Comparison of ENCODE assay signal across 11 cellular contexts in the genomic region with DNA sequence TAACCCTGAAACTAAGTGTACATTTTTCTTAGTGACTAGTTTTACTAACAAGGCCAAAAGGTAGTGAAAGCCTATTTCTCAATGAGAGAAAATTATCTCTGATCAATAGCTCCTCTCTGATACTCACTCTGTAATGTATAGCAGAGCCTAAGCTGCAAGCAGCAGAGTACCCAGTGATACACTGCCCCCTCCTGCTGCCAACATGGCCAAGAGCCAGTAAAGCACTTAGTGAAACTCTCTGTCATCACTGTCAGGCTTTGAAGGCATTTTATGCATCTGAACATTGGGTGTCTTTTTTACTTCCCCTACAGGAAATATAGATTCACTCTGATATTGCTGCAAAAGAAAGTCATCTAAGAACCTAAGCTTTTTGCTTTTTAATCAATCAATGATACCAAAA.
DNase-seq lines count a peak whose midpoint lies in the region; ATAC-seq and TF ChIP-seq lines count a peak whose summit lies in the region.
"Had no signal": no experiment of that assay in that cellular context is flagged by ENCODE, and none has a peak within 500 bp of the region (broad histone marks: within the 10 kb centered on the region; RNA-seq: fewer than 3 reads in every experiment).

No MANE protein-coding gene starts in this region.

- no peaks in the 10 kb centered on the region for H3K9me2 ChIP-seq in OCI-LY1 (ENCODE audit: low read depth, low read length)
- no peaks in the 10 kb centered on the region for H3K9me2 ChIP-seq in hepatocyte (replicated peaks; ENCODE audit: insufficient read depth)

- POLR2A ChIA-PET in A673 (lab: Charles Lee; ENCODE audit: low non-redundant PET): no interaction called here

- intact Hi-C loops in A673 (cut with micrococcal nuclease; ENCODE audit: unreplicated experiment) (no loop called here), upper lobe of right lung (cut with DNase I) (no loop called here)

- H3K27ac ChIP-seq in A673 (ENCODE audit: low read depth, low read length, poor library complexity, severe bottlenecking): no peak overlapping the region
- no peak overlapping the region for H3K27ac ChIP-seq in OCI-LY1 (ENCODE audit: low read depth, low read length, poor library complexity, severe bottlenecking)
- H3K27ac ChIP-seq in hepatocyte: no peak overlapping the region
- H3K27ac ChIP-seq in upper lobe of right lung: no peak overlapping the region
- H3K27ac ChIP-seq: epithelial cell of prostate had no signal

- CTCF ChIA-PET in A673 (lab: Charles Lee): no interaction called here

- no peak overlapping the region for H3K9ac ChIP-seq in OCI-LY1 (ENCODE audit: low read length)

- no peak overlapping the region for H2AFZ ChIP-seq in OCI-LY1 (ENCODE audit: low read length)
- H2AFZ ChIP-seq in hepatocyte: no peak overlapping the region

- H3K4me3 ChIP-seq in A673 (ENCODE audit: low read depth, low read length, poor library complexity, severe bottlenecking) (no peak overlapping the region), OCI-LY1 (ENCODE audit: low read depth, low read length, poor library complexity, severe bottlenecking) (no peak overlapping the region), hepatocyte (no peak overlapping the region), upper lobe of right lung (no peak overlapping the region)
- H3K4me3 ChIP-seq: K562 had no signal

- H3K4me1 ChIP-seq in A673 (ENCODE audit: insufficient read depth, low read length, poor library complexity, severe bottlenecking): peaks cover 27% of the 10 kb centered on the region
- H3K4me1 ChIP-seq in OCI-LY1 (ENCODE audit: insufficient read depth, low read length, severe bottlenecking): no peaks in the 10 kb centered on the region
- peaks cover 4% of the 10 kb centered on the region for H3K4me1 ChIP-seq in hepatocyte (ENCODE audit: insufficient read depth)
- H3K4me1 ChIP-seq in upper lobe of right lung: no peaks in the 10 kb centered on the region

- H3K9me3 ChIP-seq in A673 (ENCODE audit: low read depth, low read length, poor library complexity, severe bottlenecking) (no peaks in the 10 kb centered on the region), OCI-LY1 (ENCODE audit: low read length) (no peaks in the 10 kb centered on the region), hepatocyte (ENCODE audit: low read depth) (no peaks in the 10 kb centered on the region), upper lobe of right lung (no peaks in the 10 kb centered on the region)

- TF ChIP-seq CTCF in A673 (conservative IDR thresholded peaks at IDR 0.05; ENCODE audit: low read depth, low read length) (0 out of 2 replicates have a peak, but pooled peaks have one; percentile 22), OCI-LY1 (IDR thresholded peaks at IDR 0.05; ENCODE audit: low read length) (peak; percentile 22; the same call in 1 of the 2 replicates), hepatocyte (IDR thresholded peaks at IDR 0.05; ENCODE audit: poor library complexity) (peak; percentile 10), upper lobe of right lung (IDR thresholded peaks at IDR 0.05) (no peak)

- H3K36me3 ChIP-seq in A673 (ENCODE audit: insufficient read depth, low read length, poor library complexity, severe bottlenecking) (no peaks in the 10 kb centered on the region), OCI-LY1 (ENCODE audit: insufficient read depth, low read length) (no peaks in the 10 kb centered on the region), hepatocyte (replicated peaks; ENCODE audit: insufficient read depth, low read depth) (no peaks in the 10 kb centered on the region), upper lobe of right lung (no peaks in the 10 kb centered on the region)

- H4K20me1 ChIP-seq in OCI-LY1 (ENCODE audit: insufficient read depth, low read length) (no peaks in the 10 kb centered on the region), hepatocyte (ENCODE audit: insufficient read depth, poor library complexity, severe bottlenecking) (no peaks in the 10 kb centered on the region)

- DNase-seq in A673 (ENCODE audit: low spot score): peak; percentile 80
- DNase-seq in NCI-H1417 treated with DMSO at 0.1 percent for 48 hours (lab: John Stamatoyannopoulos, UW): peak; percentile 50
- peak; percentile 22 for DNase-seq in hepatocyte (ENCODE audit: low spot score)
- no peak for DNase-seq in activated CD4-positive, CD25-positive, alpha-beta regulatory T cell treated with anti-CD3 and anti-CD28 coated beads, Interleukin-2, amount 50 U/mL, for 72 hours
- no peak for DNase-seq in upper lobe of right lung
- DNase-seq: activated T-cell treated with anti-CD3 and anti-CD28 coated beads, Interleukin-2, amount 50 U/mL, for 24 hours had no signal

- no TSS peak for BruUV-seq in A673 (replicated peaks; lab: Mats Ljungman, UMichigan)

- H3K4me2 ChIP-seq in OCI-LY1 (ENCODE audit: low read length) (no peak overlapping the region), hepatocyte (no peak overlapping the region)

- H3K27me3 ChIP-seq in A673 (replicated peaks; ENCODE audit: insufficient read depth, low read depth, low read length, poor library complexity): no peaks in the 10 kb centered on the region
- no peaks in the 10 kb centered on the region for H3K27me3 ChIP-seq in OCI-LY1 (ENCODE audit: insufficient read depth, low read length)
- no peaks in the 10 kb centered on the region for H3K27me3 ChIP-seq in hepatocyte
- H3K27me3 ChIP-seq in upper lobe of right lung: no peaks in the 10 kb centered on the region

- no peak for ATAC-seq in HG03571 (IDR thresholded peaks at IDR 0.05; ENCODE audit: unreplicated experiment)
- ATAC-seq in upper lobe of right lung: no peak
- ATAC-seq in HG03342 (IDR thresholded peaks at IDR 0.05; ENCODE audit: unreplicated experiment): no peak
- ATAC-seq: K562 had no signal

- H3K79me2 ChIP-seq in OCI-LY1 (ENCODE audit: insufficient read depth, low read length) (no peaks in the 10 kb centered on the region), hepatocyte (no peaks in the 10 kb centered on the region)

- no peaks in the 10 kb centered on the region for H3F3A ChIP-seq in OCI-LY1 (ENCODE audit: insufficient read depth, low read length)

Comparison
In these comparisons a context has a peak if more than half of its experiments do, and no peak if none do; other contexts are left out.
1. DNase-seq: peak in A673 (single experiment), NCI-H1417 treated with DMSO at 0.1 percent for 48 hours (single experiment) and hepatocyte (single experiment); none in activated CD4-positive, CD25-positive, alpha-beta regulatory T cell treated with anti-CD3 and anti-CD28 coated beads, Interleukin-2, amount 50 U/mL, for 72 hours (single experiment) and upper lobe of right lung (single experiment).